Comparison of ENCODE assay signal across 8 cellular contexts in the genomic region with DNA sequence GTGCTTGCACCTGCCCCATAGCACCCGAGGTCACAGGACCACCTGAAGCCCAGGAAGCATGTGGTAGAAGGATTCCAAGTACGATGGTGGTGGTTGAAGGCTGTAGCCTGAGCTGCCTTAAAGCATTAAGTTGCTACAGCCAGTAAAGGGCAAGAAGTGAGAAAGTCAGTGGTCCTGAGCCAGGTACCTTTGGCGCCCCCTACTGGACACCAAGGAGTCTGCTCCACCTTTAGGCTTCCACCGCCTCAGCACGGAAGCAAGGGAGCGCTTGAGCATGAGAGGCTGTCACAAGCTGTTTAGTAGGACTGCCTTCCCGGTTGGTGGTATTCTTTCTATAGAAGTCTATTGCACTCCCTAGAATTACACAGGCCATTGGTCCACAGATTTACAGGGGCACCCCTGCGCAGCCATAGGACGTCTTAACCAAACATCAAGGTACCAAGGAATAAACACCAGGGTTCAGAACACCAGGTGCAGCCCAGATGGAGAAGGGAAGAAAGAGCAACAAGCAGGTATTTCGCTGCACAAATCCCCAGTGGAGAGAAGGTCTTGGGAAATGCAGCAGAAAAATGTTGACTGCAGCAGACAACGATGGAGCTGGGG. TPM values are rescaled to one million over a fixed set of nuclear protein-coding genes. Genes with fewer than 3 reads are reported as not detected.
A peak's percentile ranks its signal among the peaks of the same experiment; 100 is the strongest.
DNase-seq lines count a peak whose midpoint lies in the region; ATAC-seq and TF ChIP-seq lines count a peak whose summit lies in the region.

No MANE protein-coding gene starts in this region.

- POLR2A ChIA-PET in activated CD4-positive, alpha-beta memory T cell treated with anti-CD3 and anti-CD28 coated beads for 36 hours (lab: Charles Lee) = no interaction called here

- TF ChIP-seq CTCF in CD14-positive monocyte (IDR thresholded peaks at IDR 0.05) (peak; percentile 82), mucosa of descending colon (IDR thresholded peaks at IDR 0.05) (peak; percentile 74)

- H3K27ac Mint-ChIP-seq in CD14-positive monocyte = no peak overlapping the region
- no peak overlapping the region for H3K27ac Mint-ChIP-seq in activated CD4-positive, alpha-beta memory T cell treated with anti-CD3 and anti-CD28 coated beads for 36 hours

- DNase-seq in CD14-positive monocyte (ENCODE audit: low spot score) (no peak), NCI-H226 (peak; percentile 27), mucosa of descending colon (peak in 2 of 3 donors; percentile 50 to 60), NCI-H187 treated with DMSO at 0.1 percent for 48 hours (lab: John Stamatoyannopoulos, UW) (no peak)
- peak; percentile 74 for DNase-seq in activated CD4-positive, alpha-beta memory T cell treated with anti-CD3 and anti-CD28 coated beads for 36 hours
- DNase-seq in effector memory CD4-positive, alpha-beta T cell = peak; percentile 2 to 31 (median 10)
- DNase-seq in stimulated activated CD8-positive, alpha-beta memory T cell treated with anti-CD3 and anti-CD28 coated beads, Interleukin-7, amount 100 ng/mL, for 4 hours (ENCODE audit: low read depth in 2 of 2) = peak; percentile 21 to 25

- ATAC-seq in GM21529 (IDR thresholded peaks at IDR 0.05; ENCODE audit: unreplicated experiment) (peak; percentile 67), mucosa of descending colon (peak; percentile 80)

- H3K4me3 ChIP-seq in effector memory CD4-positive, alpha-beta T cell (ENCODE audit: insufficient read depth, low read depth, low read length, poor library complexity, severe bottlenecking) = no peak overlapping the region
- H3K4me3 ChIP-seq in mucosa of descending colon = no peak overlapping the region

- H3K9me3 ChIP-seq in effector memory CD4-positive, alpha-beta T cell (ENCODE audit: control insufficient read depth, low read length) = no peaks in the 10 kb centered on the region
- H3K9me3 ChIP-seq in mucosa of descending colon = no peaks in the 10 kb centered on the region

- H3K27me3 ChIP-seq in effector memory CD4-positive, alpha-beta T cell (replicated peaks; ENCODE audit: control insufficient read depth, insufficient read depth, low read length, poor library complexity, severe bottlenecking) = peaks cover 38% of the 10 kb centered on the region

- H3K36me3 ChIP-seq in effector memory CD4-positive, alpha-beta T cell (ENCODE audit: control insufficient read depth, insufficient read depth, low read length) = no peaks in the 10 kb centered on the region
- no peaks in the 10 kb centered on the region for H3K36me3 ChIP-seq in mucosa of descending colon (ENCODE audit: low read depth)

- peak overlapping the region in 1 of 2 donors; percentile 49 for H3K4me3 Mint-ChIP-seq in CD14-positive monocyte
- H3K4me3 Mint-ChIP-seq in activated CD4-positive, alpha-beta memory T cell treated with anti-CD3 and anti-CD28 coated beads for 36 hours = no peak overlapping the region

- intact Hi-C loops in CD14-positive monocyte (cut with micrococcal nuclease) (no loop called here), mucosa of descending colon (cut with DNase I, micrococcal nuclease) (no loop called here)
- intact Hi-C loops in activated CD4-positive, alpha-beta memory T cell treated with anti-CD3 and anti-CD28 coated beads for 36 hours (cut with micrococcal nuclease) = loop anchor here (5.0 to 10.0 kb wide), 2 partner anchors 116 to 233 kb away; no protein-coding TSS in a partner anchor

- H3K27me3 Mint-ChIP-seq in CD14-positive monocyte (ENCODE audit: low read depth in 3 of 3) = peaks cover 62 to 77% (median 67%) of the 10 kb centered on the region in 3 donors
- H3K27me3 Mint-ChIP-seq in activated CD4-positive, alpha-beta memory T cell treated with anti-CD3 and anti-CD28 coated beads for 36 hours = peaks cover 50% of the 10 kb centered on the region

- H3K4me1 ChIP-seq in effector memory CD4-positive, alpha-beta T cell (ENCODE audit: control insufficient read depth, insufficient read depth, low read length, poor library complexity, severe bottlenecking) = peaks cover 10% of the 10 kb centered on the region
- peaks cover 12% of the 10 kb centered on the region for H3K4me1 ChIP-seq in mucosa of descending colon (ENCODE audit: low read depth)

- H3K9me3 Mint-ChIP-seq in CD14-positive monocyte = peaks cover 0 to 12% (median 0%) of the 10 kb centered on the region in 7 donors
- H3K9me3 Mint-ChIP-seq in activated CD4-positive, alpha-beta memory T cell treated with anti-CD3 and anti-CD28 coated beads for 36 hours = no peaks in the 10 kb centered on the region

- CTCF ChIA-PET in activated CD4-positive, alpha-beta memory T cell treated with anti-CD3 and anti-CD28 coated beads for 36 hours (lab: Charles Lee) = interaction anchor here (0.8 to 3.1 kb wide), 17 partner anchors 8 to 346 kb away, joined by 3 to 42 read pairs (median 4); no protein-coding TSS in a partner anchor

- H3K36me3 Mint-ChIP-seq in CD14-positive monocyte = peaks cover 0 to 5% of the 10 kb centered on the region in 2 donors
- no peaks in the 10 kb centered on the region for H3K36me3 Mint-ChIP-seq in activated CD4-positive, alpha-beta memory T cell treated with anti-CD3 and anti-CD28 coated beads for 36 hours

- no peak overlapping the region for H3K27ac ChIP-seq in effector memory CD4-positive, alpha-beta T cell (ENCODE audit: insufficient read depth, low read length, poor library complexity, severe bottlenecking)

- H3K4me1 Mint-ChIP-seq in CD14-positive monocyte = no peaks in the 10 kb centered on the region
- H3K4me1 Mint-ChIP-seq in activated CD4-positive, alpha-beta memory T cell treated with anti-CD3 and anti-CD28 coated beads for 36 hours (ENCODE audit: low read depth) = peaks cover 4% of the 10 kb centered on the region

RNA-seq across cellular contexts. Expression of a gene that starts 2.2 kb away (rescaled TPM):
- not detected for polyA plus RNA-seq in CD14-positive monocyte
- total RNA-seq in activated CD4-positive, alpha-beta memory T cell treated with anti-CD3 and anti-CD28 coated beads for 36 hours = not detected
- 1 to 10 TPM in 2 of 3 donors, under 1 TPM in 1; 0.17 to 8.8 (median 1.0) TPM for total RNA-seq in mucosa of descending colon

Comparison
In these comparisons a context has a peak if more than half of its experiments do, and no peak if none do; other contexts are left out.
1. DNase-seq: peak in NCI-H226 (single experiment), activated CD4-positive, alpha-beta memory T cell treated with anti-CD3 and anti-CD28 coated beads for 36 hours (single experiment), effector memory CD4-positive, alpha-beta T cell (3 of 3), mucosa of descending colon (2 of 3) and stimulated activated CD8-positive, alpha-beta memory T cell treated with anti-CD3 and anti-CD28 coated beads, Interleukin-7, amount 100 ng/mL, for 4 hours (2 of 2); none in CD14-positive monocyte (single experiment) and NCI-H187 treated with DMSO at 0.1 percent for 48 hours (single experiment).